Comparison of ENCODE assay signal across 10 cellular contexts in the genomic region with DNA sequence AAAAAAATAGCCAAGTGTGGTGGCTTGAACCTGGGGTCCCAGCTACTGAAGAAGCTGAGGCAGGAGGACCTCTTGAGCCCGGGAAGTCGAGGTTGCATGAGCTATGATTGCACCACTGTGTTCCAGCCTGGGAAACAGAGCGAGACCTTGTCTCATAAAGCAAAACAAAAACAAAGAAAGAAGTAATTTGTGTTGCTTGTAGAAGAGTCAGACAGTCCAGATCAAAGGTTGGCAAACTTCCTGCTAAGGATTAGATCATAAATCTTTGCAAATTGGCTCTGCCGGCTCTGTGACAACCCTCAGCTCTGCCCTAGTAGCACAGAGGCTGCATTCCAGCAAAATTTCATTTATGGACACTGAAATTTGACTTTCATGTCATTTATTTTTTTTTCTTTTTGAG. TPM values are rescaled to one million over a fixed set of nuclear protein-coding genes. Genes with fewer than 3 reads are reported as not detected.
A peak's percentile ranks its signal among the peaks of the same experiment; 100 is the strongest.
DNase-seq lines count a peak whose midpoint lies in the region; FAIRE-seq and TF ChIP-seq lines count a peak whose summit lies in the region.
"Had no signal": no experiment of that assay in that cellular context is flagged by ENCODE, and none has a peak within 500 bp of the region (broad histone marks: within the 10 kb centered on the region; RNA-seq: fewer than 3 reads in every experiment).

No MANE protein-coding gene starts in this region.

- no peaks in the 10 kb centered on the region for H4K20me1 ChIP-seq in OCI-LY7 (ENCODE audit: insufficient read depth, low read length)

- DNase-seq in GM04504 (ENCODE audit: low read depth) (peak; percentile 38), SK-N-MC (ENCODE audit: low read depth, low spot score) (no peak), fibroblast of pulmonary artery (ENCODE audit: low read depth) (peak; percentile 35), prostate gland (ENCODE audit: low spot score) (peak; percentile 31), kidney (no peak), glutamatergic neuron (no peak), OCI-LY7 (ENCODE audit: low spot score) (no peak)
- DNase-seq in activated naive CD4-positive, alpha-beta T cell treated with Interleukin-2 at 50 U/mL for 16 hours: no peak
- DNase-seq: mesendoderm, NCI-H748 treated with DMSO at 0.1 percent for 48 hours had no signal

- no peaks in the 10 kb centered on the region for H3K4me1 ChIP-seq in prostate gland (replicated peaks)
- peaks cover 0 to 3% of the 10 kb centered on the region in 2 donors for H3K4me1 ChIP-seq in kidney (ENCODE audit: control insufficient read depth in 1 of 2, insufficient read depth in 1 of 2, low read depth in 1 of 2, low read length in 2 of 2)
- no peaks in the 10 kb centered on the region for H3K4me1 ChIP-seq in OCI-LY7 (ENCODE audit: insufficient read depth, low read length, poor library complexity, severe bottlenecking)

- WGBS in prostate gland: 7% methylated on average over 4 of the region's 4 CpGs

- no peak overlapping the region for H3K4me2 ChIP-seq in OCI-LY7 (ENCODE audit: low read length)

- H3K4me3 ChIP-seq in SK-N-MC (no peak overlapping the region), fibroblast of pulmonary artery (replicated peaks; ENCODE audit: low read depth, low read length) (no peak overlapping the region), prostate gland (no peak overlapping the region), kidney (ENCODE audit: low read length in 2 of 2) (no peak overlapping the region), OCI-LY7 (ENCODE audit: low read depth, low read length, poor library complexity, severe bottlenecking) (no peak overlapping the region)

- H3K79me2 ChIP-seq in OCI-LY7 (ENCODE audit: insufficient read depth, low read depth, low read length): no peaks in the 10 kb centered on the region

- no TSS peak for BruUV-seq in OCI-LY7 (replicated peaks; lab: Mats Ljungman, UMichigan)

- POLR2A ChIA-PET in OCI-LY7 (lab: Charles Lee): no interaction called here

- no peaks in the 10 kb centered on the region for H3K9me3 Mint-ChIP-seq in glutamatergic neuron (ENCODE audit: unreplicated experiment)

- H3K36me3 Mint-ChIP-seq in glutamatergic neuron (ENCODE audit: unreplicated experiment): peaks cover 5% of the 10 kb centered on the region

- no peaks in the 10 kb centered on the region for H3K27me3 ChIP-seq in prostate gland (replicated peaks; ENCODE audit: insufficient read depth)

- no peak overlapping the region for H3K27ac Mint-ChIP-seq in glutamatergic neuron (ENCODE audit: unreplicated experiment)

- H3K9me3 ChIP-seq in SK-N-MC (ENCODE audit: low read depth, low read length) (no peaks in the 10 kb centered on the region), prostate gland (no peaks in the 10 kb centered on the region), kidney (ENCODE audit: control insufficient read depth in 1 of 2, low read length in 2 of 2) (no peaks in the 10 kb centered on the region), OCI-LY7 (ENCODE audit: low read length) (no peaks in the 10 kb centered on the region)

- H2AFZ ChIP-seq in OCI-LY7 (ENCODE audit: low read length): no peak overlapping the region

- no peak for FAIRE-seq in kidney (lab: Jason Lieb, UNC)

- TF ChIP-seq CTCF in fibroblast of pulmonary artery (IDR thresholded peaks at IDR 0.05; ENCODE audit: low read length, missing control alignments) (no peak), prostate gland (IDR thresholded peaks at IDR 0.05) (no peak), kidney (IDR thresholded peaks at IDR 0.05; ENCODE audit: borderline replicate concordance, extremely low read depth, insufficient read depth) (no peak), glutamatergic neuron (IDR thresholded peaks at IDR 0.05; ENCODE audit: partially characterized antibody, unreplicated experiment) (no peak), OCI-LY7 (conservative IDR thresholded peaks at IDR 0.05; ENCODE audit: low read length) (no peak)

- H3K36me3 ChIP-seq in SK-N-MC (ENCODE audit: insufficient read depth, low read length): peaks cover 7% of the 10 kb centered on the region; the same call in 1 of the 2 replicates
- H3K36me3 ChIP-seq in prostate gland: peaks cover 5 to 6% of the 10 kb centered on the region in 2 donors
- peaks cover 22 to 25% of the 10 kb centered on the region in 2 donors for H3K36me3 ChIP-seq in kidney (ENCODE audit: control insufficient read depth in 1 of 2, insufficient read depth in 2 of 2, low read length in 2 of 2)
- H3K36me3 ChIP-seq in OCI-LY7 (ENCODE audit: insufficient read depth, low read length): no peaks in the 10 kb centered on the region

- H3K9me2 ChIP-seq in OCI-LY7 (ENCODE audit: insufficient read depth, low read length): no peaks in the 10 kb centered on the region

- H3K4me1 Mint-ChIP-seq in glutamatergic neuron (ENCODE audit: low read depth, unreplicated experiment): peaks cover 11% of the 10 kb centered on the region

- H3K27ac ChIP-seq in SK-N-MC (0 out of 2 replicates have a peak overlapping the region, but pooled peaks have one; percentile 1), prostate gland (peak overlapping the region; percentile 19 to 42), kidney (ENCODE audit: low read depth in 2 of 2, low read length in 2 of 2) (no peak overlapping the region), OCI-LY7 (ENCODE audit: low read depth, low read length, poor library complexity, severe bottlenecking) (no peak overlapping the region)

- CTCF ChIA-PET in OCI-LY7 (lab: Charles Lee; ENCODE audit: unreplicated experiment): no interaction called here

- no peaks in the 10 kb centered on the region for H3K27me3 Mint-ChIP-seq in glutamatergic neuron (ENCODE audit: unreplicated experiment)

- TF ChIP-seq POLR2A in prostate gland (IDR thresholded peaks at IDR 0.05): no peak

- no peak overlapping the region for H3K4me3 Mint-ChIP-seq in glutamatergic neuron (ENCODE audit: unreplicated experiment)

- intact Hi-C loops in prostate gland (cut with DNase I): no loop called here
- intact Hi-C loops in kidney (cut with DNase I): no loop called here
- intact Hi-C loops in OCI-LY7 (cut with micrococcal nuclease; ENCODE audit: unreplicated experiment): loop anchor here (10.0 kb wide), 1 partner anchor 306 kb away; a partner anchor contains a TSS

- H3K9ac ChIP-seq in SK-N-MC (ENCODE audit: insufficient read length) (no peak overlapping the region), kidney (ENCODE audit: low read length in 2 of 2) (no peak overlapping the region)

RNA-seq across cellular contexts. Expression of a gene that starts 19.0 kb away (rescaled TPM):
- total RNA-seq in prostate gland: 10 to 100 TPM; 55.0 to 92.4 TPM
- 77.6 TPM for total RNA-seq in kidney
- polyA plus RNA-seq in kidney (ENCODE audit: insufficient read depth, low read depth, low replicate concordance): 41.1 TPM
- total RNA-seq in glutamatergic neuron (ENCODE audit: unreplicated experiment): 61.9 TPM
- total RNA-seq in OCI-LY7 (2014; rRNA removed; shearing (Covaris generic)): 28.3 and 32.2 TPM in 2 replicates
- 52.7 and 55.9 TPM in 2 replicates for total RNA-seq in OCI-LY7 (2022)

RNA-seq across cellular contexts. Expression of a gene that starts 26.7 kb away (rescaled TPM):
- total RNA-seq in prostate gland (10 to 100 TPM; 73.6 to 80.2 TPM), kidney (58.8 TPM), glutamatergic neuron (ENCODE audit: unreplicated experiment) (113 TPM), OCI-LY7 (2022) (9.7 and 11.7 TPM in 2 replicates)
- polyA plus RNA-seq in kidney (ENCODE audit: insufficient read depth, low read depth, low replicate concordance): 103 TPM
- total RNA-seq in OCI-LY7 (2014; rRNA removed; shearing (Covaris generic)): 9.4 and 11.3 TPM in 2 replicates

RNA-seq across cellular contexts. Expression of a gene that starts 35.0 kb away (rescaled TPM):
- total RNA-seq in prostate gland (100 to 1,000 TPM; 104 to 137 TPM), kidney (42.5 TPM), glutamatergic neuron (ENCODE audit: unreplicated experiment) (35.7 TPM), OCI-LY7 (2022) (43.7 and 47.2 TPM in 2 replicates)
- 52.1 TPM for polyA plus RNA-seq in kidney (ENCODE audit: insufficient read depth, low read depth, low replicate concordance)
- 42.3 and 48.3 TPM in 2 replicates for total RNA-seq in OCI-LY7 (2014; rRNA removed; shearing (Covaris generic))

RNA-seq across cellular contexts. Expression of a gene that starts 58.1 kb away (rescaled TPM):
- total RNA-seq in prostate gland: 10 to 100 TPM; 35.6 to 84.3 TPM
- total RNA-seq in kidney: 24.7 TPM
- 28.5 TPM for polyA plus RNA-seq in kidney (ENCODE audit: insufficient read depth, low read depth, low replicate concordance)
- total RNA-seq in glutamatergic neuron (ENCODE audit: unreplicated experiment): 62.3 TPM
- total RNA-seq in OCI-LY7 (2014; rRNA removed; shearing (Covaris generic)): 75.2 and 102 TPM in 2 replicates
- total RNA-seq in OCI-LY7 (2022): 48.5 and 57.9 TPM in 2 replicates

Comparison
In these comparisons a context has a peak if more than half of its experiments do, and no peak if none do; other contexts are left out.
1. DNase-seq: peak in GM04504 (single experiment), fibroblast of pulmonary artery (single experiment) and prostate gland (single experiment); none in SK-N-MC (single experiment), kidney (single experiment), glutamatergic neuron (single experiment), OCI-LY7 (single experiment) and activated naive CD4-positive, alpha-beta T cell treated with Interleukin-2 at 50 U/mL for 16 hours (single experiment).
2. H3K27ac ChIP-seq: peak in SK-N-MC (single experiment) and prostate gland (2 of 2); none in kidney (0 of 2) and OCI-LY7 (single experiment).